Comparison of ENCODE assay signal across 18 cellular contexts in the genomic region with DNA sequence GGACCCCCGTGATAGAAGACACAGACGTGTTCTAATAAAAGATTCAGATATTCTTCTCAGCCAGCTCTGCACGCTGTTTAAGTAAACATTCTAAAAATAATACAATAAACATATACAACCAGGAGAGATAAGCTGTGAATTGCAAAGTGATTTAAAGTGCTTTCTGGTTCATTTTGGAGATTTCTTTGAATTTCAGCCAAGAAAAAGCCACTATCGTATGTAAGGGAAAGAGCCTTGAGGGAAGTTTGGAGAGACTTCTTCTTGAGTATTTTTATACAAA.
"Had no signal": no experiment of that assay in that cellular context is flagged by ENCODE, and none has a peak within 500 bp of the region (broad histone marks: within the 10 kb centered on the region; RNA-seq: fewer than 3 reads in every experiment).

No MANE protein-coding gene starts in this region.

- DNase-seq: Kasumi-1, MM.1S, NCI-H1092 treated with DMSO at 0.1 percent for 48 hours, NCI-H1436, NCI-H187, NCI-H2029, NCI-H2081 treated with DMSO at 0.1 percent for 48 hours, NCI-H2171, NCI-H226, NCI-H510A, NCI-H524 treated with DMSO at 0.1 percent for 48 hours, NCI-H774, SHP77 had no signal

- H3K27ac ChIP-seq: HL-60, KMS-11, RWPE1 had no signal

- FAIRE-seq: HTR-8/SVneo, K562 had no signal

- H3K4me3 ChIP-seq: K562 had no signal

- H3K9ac ChIP-seq: KMS-11 had no signal

- H3K4me2 ChIP-seq: KMS-11 had no signal
